8 cellular contexts compared by ENCODE assay signal in the genomic region with DNA sequence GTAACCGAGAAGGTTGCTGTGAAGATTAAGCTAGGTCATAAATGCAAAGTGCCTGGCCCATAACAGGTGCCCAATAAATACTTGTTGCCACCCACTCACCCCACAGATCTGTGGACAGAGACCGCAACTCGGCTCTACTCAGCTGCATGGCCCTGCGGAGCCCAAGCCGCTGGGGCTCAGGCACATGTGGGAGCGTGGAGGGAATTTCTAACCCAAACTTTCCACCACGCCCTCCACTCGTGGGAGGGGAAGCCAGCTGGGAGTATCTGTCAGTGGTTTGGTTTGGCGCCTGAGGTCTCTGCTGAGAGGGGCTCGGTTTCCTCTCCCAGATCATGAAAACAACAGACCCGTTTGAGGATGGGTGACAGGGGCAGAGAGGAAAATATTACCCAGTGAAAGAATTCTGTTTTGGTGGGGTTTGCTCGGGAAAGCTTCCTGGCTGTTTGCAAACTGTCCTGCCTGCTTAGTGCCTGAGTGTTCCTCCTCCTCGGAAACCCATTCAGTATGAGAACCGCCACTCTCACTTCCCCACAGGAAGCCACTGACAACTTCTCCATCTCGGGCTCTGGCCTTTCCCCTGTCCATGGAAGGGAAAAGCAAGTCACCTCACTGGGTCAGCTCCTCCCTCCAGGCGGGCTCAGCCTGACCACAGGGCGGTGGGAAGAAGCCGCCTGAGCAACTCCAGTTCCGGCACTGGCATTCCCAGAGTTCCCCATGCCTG.
A peak's percentile ranks its signal among the peaks of the same experiment; 100 is the strongest.
DNase-seq lines count a peak whose midpoint lies in the region; ATAC-seq, FAIRE-seq and TF ChIP-seq lines count a peak whose summit lies in the region.

No MANE protein-coding gene starts in this region.

- H3K9ac ChIP-seq in K562 (ENCODE audit: insufficient read depth in 1 of 2, low read depth in 2 of 2, low read length in 2 of 2), result peak overlapping the region in 1 of 2 experiments; percentile 48; a peak in 1 of 4 replicates

- 3% methylated on average over 17 of the region's 19 CpGs for WGBS in K562 (ENCODE audit: insufficient coverage, low coverage, missing lambda C conversion rate)
- WGBS in thyroid gland, 2 donors, result 49 to 75% methylated on average over 19 of the region's 19 CpGs

- no peak for FAIRE-seq in K562 (lab: Jason Lieb, UNC)

- H3K79me2 ChIP-seq in K562 (ENCODE audit: control insufficient read depth, insufficient read depth, low read length), result no peaks in the 10 kb centered on the region

- peak; percentile 87 for ATAC-seq in GM18519 (IDR thresholded peaks at IDR 0.05; ENCODE audit: low FRiP score, unreplicated experiment)
- peak; percentile 86 for ATAC-seq in HG03025 (IDR thresholded peaks at IDR 0.05; ENCODE audit: low FRiP score, unreplicated experiment)
- peak; percentile 52 for ATAC-seq in T-helper 17 cell
- ATAC-seq in K562, result no peak; the same call in none of the 3 replicates
- peak; percentile 71 to 74 for ATAC-seq in natural killer cell treated with Interleukin-12 subunit alpha and Interleukin-12 subunit beta and Interleukin-15 and Interleukin-18, amount 100 ng/mL, for 72 hours

- H4K20me1 ChIP-seq in K562 (replicated peaks; ENCODE audit: control insufficient read depth, insufficient read depth, low read length), result no peaks in the 10 kb centered on the region; the same call in 1 of the 2 replicates

- TF ChIP-seq CTCF in K562 (IDR thresholded peaks at IDR 0.05 in 2 of 3, conservative IDR thresholded peaks at IDR 0.05 in 1 of 3; ENCODE audit: insufficient read depth in 2 of 3, low read depth in 1 of 3, low read length in 3 of 3) (no peak), thyroid gland (IDR thresholded peaks at IDR 0.05) (no peak)

- H3K9me3 Mint-ChIP-seq in natural killer cell treated with Interleukin-12 subunit alpha and Interleukin-12 subunit beta and Interleukin-15 and Interleukin-18, amount 100 ng/mL, for 72 hours, result no peaks in the 10 kb centered on the region

- in situ Hi-C loops in K562 (cut with MboI), result no loop called here

- no peak overlapping the region for H2AFZ ChIP-seq in K562 (ENCODE audit: low read depth, low read length)

- CTCF ChIA-PET in K562 (lab: Yijun Ruan, JAX; ENCODE audit: low intra/inter-chr PET ratio), result no interaction called here

- H3K36me3 ChIP-seq in K562 (ENCODE audit: control insufficient read depth, insufficient read depth, low read length) (no peaks in the 10 kb centered on the region), thyroid gland (no peaks in the 10 kb centered on the region)

- peak overlapping the region; percentile 88 for H3K27ac Mint-ChIP-seq in T-helper 17 cell
- H3K27ac Mint-ChIP-seq in natural killer cell treated with Interleukin-12 subunit alpha and Interleukin-12 subunit beta and Interleukin-15 and Interleukin-18, amount 100 ng/mL, for 72 hours, result peak overlapping the region; percentile 75 to 81

- H3K27ac ChIP-seq in K562 (ENCODE audit: extremely low read depth, low read depth, low read length) (no peak overlapping the region), thyroid gland (peak overlapping the region; percentile 7 to 51 (median 15))

- no peak for TF ChIP-seq RAD21 in K562 (CRISPR knock-in tag; conservative IDR thresholded peaks at IDR 0.05 in 1 of 2, IDR thresholded peaks at IDR 0.05 in 1 of 2)

- TF ChIP-seq POLR2A in K562 (conservative IDR thresholded peaks at IDR 0.05) (no peak), thyroid gland (IDR thresholded peaks at IDR 0.05) (no peak)

- no peaks in the 10 kb centered on the region for H3K27me3 Mint-ChIP-seq in T-helper 17 cell
- H3K27me3 Mint-ChIP-seq in natural killer cell treated with Interleukin-12 subunit alpha and Interleukin-12 subunit beta and Interleukin-15 and Interleukin-18, amount 100 ng/mL, for 72 hours, result no peaks in the 10 kb centered on the region

- no peak overlapping the region for H3K4me2 ChIP-seq in K562 (ENCODE audit: insufficient read depth, low read length)

- intact Hi-C loops in K562 (cut with micrococcal nuclease), result loop anchor here (5.0 kb wide), 1 partner anchor 49 kb away; no protein-coding TSS in a partner anchor
- intact Hi-C loops in thyroid gland (cut with DNase I), result no loop called here

- TF ChIP-seq EP300 in K562 (IDR thresholded peaks at IDR 0.05; ENCODE audit: low read length), result no peak

- H3K4me3 ChIP-seq in K562 (no peak overlapping the region), thyroid gland (replicated peaks in 1 of 3) (no peak overlapping the region)

- no peaks in the 10 kb centered on the region for H3K9me1 ChIP-seq in K562 (ENCODE audit: control insufficient read depth, insufficient read depth, low read length)

- H3K4me1 Mint-ChIP-seq in T-helper 17 cell, result peaks cover 67% of the 10 kb centered on the region
- H3K4me1 Mint-ChIP-seq in natural killer cell treated with Interleukin-12 subunit alpha and Interleukin-12 subunit beta and Interleukin-15 and Interleukin-18, amount 100 ng/mL, for 72 hours (ENCODE audit: low read depth in 2 of 2), result peaks cover 87 to 91% of the 10 kb centered on the region in 2 donors

- BruUV-seq in K562 (replicated peaks; lab: Mats Ljungman, UMichigan), result no TSS peak

- peaks cover 0 to 6% of the 10 kb centered on the region in 2 experiments; a peak in 2 of 5 replicates for H3K4me1 ChIP-seq in K562 (replicated peaks in 1 of 2; ENCODE audit: control insufficient read depth in 2 of 2, insufficient read depth in 2 of 2, low read length in 2 of 2)
- peaks cover 67 to 92% of the 10 kb centered on the region in 2 donors for H3K4me1 ChIP-seq in thyroid gland

- POLR2A ChIA-PET in K562 (lab: Yijun Ruan, JAX), result interaction anchor here (0.5 to 1.0 kb wide), 4 partner anchors 9 to 302 kb away, joined by 3 to 4 read pairs (median 3); no protein-coding TSS in a partner anchor

- no peaks in the 10 kb centered on the region for H3K9me3 ChIP-seq in T-helper 17 cell (ENCODE audit: control insufficient read depth, low read length, poor library complexity, severe bottlenecking)
- H3K9me3 ChIP-seq in K562 (replicated peaks; ENCODE audit: control insufficient read depth, insufficient read depth, low read depth, low read length), result no peaks in the 10 kb centered on the region
- H3K9me3 ChIP-seq in thyroid gland, result no peaks in the 10 kb centered on the region

- no peaks in the 10 kb centered on the region for H3K36me3 Mint-ChIP-seq in T-helper 17 cell (ENCODE audit: low read depth)
- peaks cover 5% of the 10 kb centered on the region for H3K36me3 Mint-ChIP-seq in natural killer cell treated with Interleukin-12 subunit alpha and Interleukin-12 subunit beta and Interleukin-15 and Interleukin-18, amount 100 ng/mL, for 72 hours

- H3K27me3 ChIP-seq in K562 (ENCODE audit: control insufficient read depth in 2 of 2, insufficient read depth in 2 of 2, low read length in 2 of 2), result peaks cover 40 to 70% of the 10 kb centered on the region in 2 experiments
- H3K27me3 ChIP-seq in thyroid gland, result no peaks in the 10 kb centered on the region

- H3K4me3 Mint-ChIP-seq in T-helper 17 cell, result peak overlapping the region; percentile 72
- H3K4me3 Mint-ChIP-seq in natural killer cell treated with Interleukin-12 subunit alpha and Interleukin-12 subunit beta and Interleukin-15 and Interleukin-18, amount 100 ng/mL, for 72 hours, result peak overlapping the region; percentile 64

- DNase-seq in T-helper 17 cell (peak in 2 of 3 donors; percentile 18 to 57), K562 (ENCODE audit: extremely low read depth in 1 of 4, low spot score in 3 of 4) (peak in 1 of 4 experiments; percentile 23), thyroid gland (no peak), RKO (ENCODE audit: low spot score) (no peak), GOT3 (lab: John Stamatoyannopoulos, UW) (no peak)
- DNase-seq in natural killer cell treated with Interleukin-12 subunit alpha and Interleukin-12 subunit beta and Interleukin-15 and Interleukin-18, amount 100 ng/mL, for 72 hours (ENCODE audit: low spot score), result peak; percentile 88

TF ChIP-seq in K562, 482 proteins besides CTCF, POLR2A, EP300 and RAD21:
- TF ChIP-seq NRF1 (conservative IDR thresholded peaks at IDR 0.05 in 1 of 2, IDR thresholded peaks at IDR 0.05 in 1 of 2) (peak; percentile 45 to 59; a peak in 3 of 4 replicates), KDM4B (IDR thresholded peaks at IDR 0.05; ENCODE audit: borderline replicate concordance in 2 of 2, low read depth in 1 of 2) (no peak), ETV1 (tag; conservative IDR thresholded peaks at IDR 0.05; ENCODE audit: low read depth) (0 out of 2 replicates have a peak, but pooled peaks have one; percentile 8), KLF13 (tag; IDR thresholded peaks at IDR 0.05; ENCODE audit: borderline replicate concordance, low read depth) (no peak), COPS2 (conservative IDR thresholded peaks at IDR 0.05) (no peak), NR2C2 (CRISPR knock-in tag; IDR thresholded peaks at IDR 0.05) (no peak), NR2C2 (tag; IDR thresholded peaks at IDR 0.05) (peak; percentile 44; the same call in 1 of the 2 replicates)
- TF ChIP-seq, protein P1, sequence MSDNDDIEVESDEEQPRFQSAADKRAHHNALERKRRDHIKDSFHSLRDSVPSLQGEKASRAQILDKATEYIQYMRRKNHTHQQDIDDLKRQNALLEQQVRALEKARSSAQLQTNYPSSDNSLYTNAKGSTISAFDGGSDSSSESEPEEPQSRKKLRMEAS (CRISPR knock-in tag; IDR thresholded peaks at IDR 0.05), result 0 out of 2 replicates have a peak, but pooled peaks have one; percentile 14
- TF ChIP-seq, protein P2, sequence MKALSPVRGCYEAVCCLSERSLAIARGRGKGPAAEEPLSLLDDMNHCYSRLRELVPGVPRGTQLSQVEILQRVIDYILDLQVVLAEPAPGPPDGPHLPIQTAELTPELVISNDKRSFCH (CRISPR knock-in tag; IDR thresholded peaks at IDR 0.05), result no peak
- TF ChIP-seq, protein P2 (tag; IDR thresholded peaks at IDR 0.05), result no peak

Comparison
In these comparisons a context has a peak if more than half of its experiments do, and no peak if none do; other contexts are left out.
1. DNase-seq: peak in T-helper 17 cell (2 of 3) and natural killer cell treated with Interleukin-12 subunit alpha and Interleukin-12 subunit beta and Interleukin-15 and Interleukin-18, amount 100 ng/mL, for 72 hours (single experiment); none in thyroid gland (0 of 2), RKO (single experiment) and GOT3 (single experiment).